22 cellular contexts compared by ENCODE assay signal in genomic region chr2:9586465-9586864, GRCh38. TPM values are rescaled to one million over a fixed set of nuclear protein-coding genes. Genes with fewer than 3 reads are reported as not detected.
DNase-seq lines count a peak whose midpoint lies in the region; ATAC-seq, FAIRE-seq and TF ChIP-seq lines count a peak whose summit lies in the region.
"Had no signal": no experiment of that assay in that cellular context is flagged by ENCODE, and none has a peak within 500 bp of the region (broad histone marks: within the 10 kb centered on the region; RNA-seq: fewer than 3 reads in every experiment).

No MANE protein-coding gene starts in this region.

- no peaks in the 10 kb centered on the region for H3K4me1 ChIP-seq in K562 (replicated peaks in 1 of 2; ENCODE audit: control insufficient read depth in 2 of 2, insufficient read depth in 2 of 2, low read length in 2 of 2)
- H3K4me1 ChIP-seq in spleen: no peaks in the 10 kb centered on the region
- H3K4me1 ChIP-seq: BE2C had no signal

- H3K36me3 ChIP-seq in K562 (ENCODE audit: control insufficient read depth, insufficient read depth, low read length) (peaks cover 73% of the 10 kb centered on the region), spleen (peaks cover 2 to 96% (median 55%) of the 10 kb centered on the region in 6 donors)

- 77% methylated on average over 3 of the region's 3 CpGs for WGBS in K562 (ENCODE audit: insufficient coverage, low coverage, missing lambda C conversion rate)
- WGBS in spleen, 5 donors: 91 to 95% (median 94%) methylated on average over 3 of the region's 3 CpGs

- peaks cover 18% of the 10 kb centered on the region for H3K4me1 Mint-ChIP-seq in activated T-cell treated with anti-CD3 and anti-CD28 coated beads, Interleukin-2, amount 50 U/mL, for 72 hours (ENCODE audit: low read depth)
- peaks cover 19% of the 10 kb centered on the region for H3K4me1 Mint-ChIP-seq in activated T-cell treated with anti-CD3 and anti-CD28 coated beads, Interleukin-2, amount 50 U/mL, for 4 hours (ENCODE audit: low read depth)
- H3K4me1 Mint-ChIP-seq in stimulated activated naive B cell treated with anti-CD40 and anti-IgM and Interleukin-4, amounts not matched to agents 10 μg/mL and 1 μg/mL and 100 μg/mL, for 72 hours: peaks cover 0 to 9% of the 10 kb centered on the region in 2 donors
- H3K4me1 Mint-ChIP-seq: H9 had no signal

- H3K79me2 ChIP-seq in K562 (ENCODE audit: control insufficient read depth, insufficient read depth, low read length): peaks cover 11% of the 10 kb centered on the region; the same call in 1 of the 3 replicates

- peak overlapping the region; percentile 52 for H3K27ac Mint-ChIP-seq in activated T-cell treated with anti-CD3 and anti-CD28 coated beads, Interleukin-2, amount 50 U/mL, for 72 hours
- H3K27ac Mint-ChIP-seq in stimulated activated naive B cell treated with anti-CD40 and anti-IgM and Interleukin-4, amounts not matched to agents 10 μg/mL and 1 μg/mL and 100 μg/mL, for 72 hours: peak overlapping the region; percentile 57
- H3K27ac Mint-ChIP-seq: H9 had no signal

- no peaks in the 10 kb centered on the region for H4K20me1 ChIP-seq in K562 (replicated peaks; ENCODE audit: control insufficient read depth, insufficient read depth, low read length)

- DNase-seq in activated T-cell treated with anti-CD3 and anti-CD28 coated beads, Interleukin-2, amount 50 U/mL, for 72 hours: no peak
- no peak for DNase-seq in activated T-cell treated with anti-CD3 and anti-CD28 coated beads, Interleukin-2, amount 50 U/mL, for 4 hours
- DNase-seq in H54 (ENCODE audit: insufficient read length, low spot score) (no peak), K562 (ENCODE audit: extremely low read depth in 1 of 4, low spot score in 3 of 4) (no peak), spleen (no peak), inferior parietal cortex (ENCODE audit: extremely low spot score) (no peak)
- no peak for DNase-seq in stimulated activated naive B cell treated with anti-CD40 and anti-IgM and Interleukin-4, amounts not matched to agents 10 μg/mL and 1 μg/mL and 100 μg/mL, for 72 hours
- DNase-seq: BE2C, COR-L47, DMS79 treated with DMSO at 0.1 percent for 48 hours, H9, HFFc6, KG1, NCI-H1092, NCI-H1436 treated with DMSO at 0.1 percent for 48 hours, NCI-H1930, NCI-H2227 treated with DMSO at 0.1 percent for 48 hours, NCI-H510A, PC-9, RPMI8226, SHP77 treated with DMSO at 0.1 percent for 48 hours had no signal

- H3K27ac ChIP-seq in K562 (ENCODE audit: extremely low read depth, low read depth, low read length) (no peak overlapping the region), spleen (no peak overlapping the region)
- H3K27ac ChIP-seq: PC-9, SK-N-MC had no signal

- no peaks in the 10 kb centered on the region for H3K27me3 ChIP-seq in K562 (ENCODE audit: control insufficient read depth in 2 of 2, insufficient read depth in 2 of 2, low read length in 2 of 2)
- H3K27me3 ChIP-seq in spleen (replicated peaks in 1 of 7): no peaks in the 10 kb centered on the region
- H3K27me3 ChIP-seq: BE2C had no signal

- BruUV-seq in K562 (replicated peaks; lab: Mats Ljungman, UMichigan): no TSS peak

- POLR2A ChIA-PET in K562 (lab: Yijun Ruan, JAX): no interaction called here

- H3K27me3 Mint-ChIP-seq in activated T-cell treated with anti-CD3 and anti-CD28 coated beads, Interleukin-2, amount 50 U/mL, for 72 hours (ENCODE audit: low read depth): no peaks in the 10 kb centered on the region
- H3K27me3 Mint-ChIP-seq in activated T-cell treated with anti-CD3 and anti-CD28 coated beads, Interleukin-2, amount 50 U/mL, for 4 hours (ENCODE audit: low read depth): no peaks in the 10 kb centered on the region
- no peaks in the 10 kb centered on the region for H3K27me3 Mint-ChIP-seq in stimulated activated naive B cell treated with anti-CD40 and anti-IgM and Interleukin-4, amounts not matched to agents 10 μg/mL and 1 μg/mL and 100 μg/mL, for 72 hours

- no peak for TF ChIP-seq RAD21 in K562 (CRISPR knock-in tag; conservative IDR thresholded peaks at IDR 0.05 in 1 of 2, IDR thresholded peaks at IDR 0.05 in 1 of 2)

- no peaks in the 10 kb centered on the region for H3K9me1 ChIP-seq in K562 (ENCODE audit: control insufficient read depth, insufficient read depth, low read length)

- in situ Hi-C loops in K562 (cut with MboI): no loop called here

- CTCF ChIA-PET in K562 (lab: Yijun Ruan, JAX; ENCODE audit: low intra/inter-chr PET ratio): no interaction called here

- no peaks in the 10 kb centered on the region for H3K9me3 Mint-ChIP-seq in activated T-cell treated with anti-CD3 and anti-CD28 coated beads, Interleukin-2, amount 50 U/mL, for 72 hours
- H3K9me3 Mint-ChIP-seq in activated T-cell treated with anti-CD3 and anti-CD28 coated beads, Interleukin-2, amount 50 U/mL, for 4 hours: no peaks in the 10 kb centered on the region
- H3K9me3 Mint-ChIP-seq in stimulated activated naive B cell treated with anti-CD40 and anti-IgM and Interleukin-4, amounts not matched to agents 10 μg/mL and 1 μg/mL and 100 μg/mL, for 72 hours: no peaks in the 10 kb centered on the region
- H3K9me3 Mint-ChIP-seq: H9, HFFc6 had no signal

- H3K4me3 Mint-ChIP-seq in activated T-cell treated with anti-CD3 and anti-CD28 coated beads, Interleukin-2, amount 50 U/mL, for 72 hours: no peak overlapping the region
- no peak overlapping the region for H3K4me3 Mint-ChIP-seq in activated T-cell treated with anti-CD3 and anti-CD28 coated beads, Interleukin-2, amount 50 U/mL, for 4 hours
- H3K4me3 Mint-ChIP-seq in stimulated activated naive B cell treated with anti-CD40 and anti-IgM and Interleukin-4, amounts not matched to agents 10 μg/mL and 1 μg/mL and 100 μg/mL, for 72 hours: no peak overlapping the region
- H3K4me3 Mint-ChIP-seq: H9, HFFc6 had no signal

- TF ChIP-seq EP300 in K562 (IDR thresholded peaks at IDR 0.05; ENCODE audit: low read length): no peak

- H3K9me3 ChIP-seq in K562 (replicated peaks; ENCODE audit: control insufficient read depth, insufficient read depth, low read depth, low read length): no peaks in the 10 kb centered on the region
- no peaks in the 10 kb centered on the region for H3K9me3 ChIP-seq in spleen
- H3K9me3 ChIP-seq: BE2C had no signal

- TF ChIP-seq POLR2A in H54 (IDR thresholded peaks at IDR 0.05; ENCODE audit: low read depth, low read length) (no peak), K562 (conservative IDR thresholded peaks at IDR 0.05) (no peak), spleen (IDR thresholded peaks at IDR 0.05) (no peak)

- H3K4me3 ChIP-seq in K562 (no peak overlapping the region), spleen (no peak overlapping the region)
- H3K4me3 ChIP-seq: PC-9, SK-N-MC had no signal

- TF ChIP-seq CTCF in K562 (IDR thresholded peaks at IDR 0.05 in 2 of 3, conservative IDR thresholded peaks at IDR 0.05 in 1 of 3; ENCODE audit: insufficient read depth in 2 of 3, low read depth in 1 of 3, low read length in 3 of 3) (no peak), spleen (IDR thresholded peaks at IDR 0.05 in 8 of 11, conservative IDR thresholded peaks at IDR 0.05 in 3 of 11) (no peak)

- no peak overlapping the region for H3K9ac ChIP-seq in K562 (ENCODE audit: insufficient read depth in 1 of 2, low read depth in 2 of 2, low read length in 2 of 2)

- intact Hi-C loops in K562 (cut with micrococcal nuclease) (no loop called here), spleen (cut with DNase I; ENCODE audit: low total_unique reads) (no loop called here)

- H3K36me3 Mint-ChIP-seq in activated T-cell treated with anti-CD3 and anti-CD28 coated beads, Interleukin-2, amount 50 U/mL, for 72 hours (ENCODE audit: insufficient read depth in 2 of 2): peaks cover 13 to 34% of the 10 kb centered on the region in 2 donors
- H3K36me3 Mint-ChIP-seq in activated T-cell treated with anti-CD3 and anti-CD28 coated beads, Interleukin-2, amount 50 U/mL, for 4 hours (ENCODE audit: insufficient read depth): peaks cover 52% of the 10 kb centered on the region
- peaks cover 19 to 32% of the 10 kb centered on the region in 2 donors for H3K36me3 Mint-ChIP-seq in stimulated activated naive B cell treated with anti-CD40 and anti-IgM and Interleukin-4, amounts not matched to agents 10 μg/mL and 1 μg/mL and 100 μg/mL, for 72 hours

- FAIRE-seq in H54 (lab: Jason Lieb, UNC) (peak; percentile 33), K562 (lab: Jason Lieb, UNC) (no peak)

- ATAC-seq in activated T-cell treated with anti-CD3 and anti-CD28 coated beads, Interleukin-2, amount 50 U/mL, for 72 hours (replicated peaks in 1 of 2): no peak
- ATAC-seq in activated T-cell treated with anti-CD3 and anti-CD28 coated beads, Interleukin-2, amount 50 U/mL, for 4 hours: no peak
- no peak for ATAC-seq in K562
- ATAC-seq in stimulated activated naive B cell treated with anti-CD40 and anti-IgM and Interleukin-4, amounts not matched to agents 10 μg/mL and 1 μg/mL and 100 μg/mL, for 72 hours (replicated peaks): no peak

- no peak overlapping the region for H2AFZ ChIP-seq in K562 (ENCODE audit: low read depth, low read length)
- H2AFZ ChIP-seq: PC-9 had no signal

- H3K4me2 ChIP-seq in K562 (ENCODE audit: insufficient read depth, low read length): no peak overlapping the region
- H3K4me2 ChIP-seq: PC-9 had no signal

RNA-seq across cellular contexts. Expression of gene ADAM17, which starts 30.8 kb away (rescaled TPM):
- 10 to 100 TPM; 22.9 to 30.1 TPM for total RNA-seq in activated T-cell treated with anti-CD3 and anti-CD28 coated beads, Interleukin-2, amount 50 U/mL, for 72 hours
- total RNA-seq in activated T-cell treated with anti-CD3 and anti-CD28 coated beads, Interleukin-2, amount 50 U/mL, for 4 hours: 10 to 100 TPM; 19.6 to 42.0 (median 21.6) TPM
- 65.9 and 125 TPM in 2 replicates for total RNA-seq in K562 (2011; cell fraction: chromatin; rRNA removed; ENCODE audit: low replicate concordance)
- total RNA-seq in K562 (2011; cell fraction: nucleolus; rRNA removed): 40.0 and 49.9 TPM in 2 replicates
- 73.1 and 114 TPM in 2 replicates for total RNA-seq in K562 (2011; cell fraction: nucleoplasm; rRNA removed)
- 19.0 and 19.6 TPM in 2 replicates for total RNA-seq in K562 (2014; rRNA removed)
- 28.1 and 33.7 TPM in 2 replicates for total RNA-seq in K562 (2014; rRNA removed; fragmentation: Illumina TruSeq; extraction: Trizol)
- 27.1 and 28.5 TPM in 2 replicates for total RNA-seq in K562 (2015; rRNA removed; fragmentation: Illumina TruSeq; extraction: Trizol)
- total RNA-seq in K562 (2021): 27.9 and 30.0 TPM in 2 replicates
- polyA plus RNA-seq in K562 (2011; rRNA removed): 11.8 and 12.8 TPM in 2 replicates
- 3.0 and 5.7 TPM in 2 replicates for polyA plus RNA-seq in K562 (2011; cell fraction: cytosol; rRNA removed)
- polyA plus RNA-seq in K562 (2011; cell fraction: nucleus; rRNA removed): 13.6 and 15.4 TPM in 2 replicates
- polyA plus RNA-seq in K562 (2012): 21.8 and 24.0 TPM in 2 replicates
- 21.5 and 22.1 TPM in 2 replicates for polyA plus RNA-seq in K562 (2014; fragmentation: Illumina TruSeq; extraction: Trizol)
- 1 to 10 TPM; 5.8 to 7.8 TPM for polyA plus RNA-seq in K562 (2014; fragmentation: Nextera tagmentation; extraction: Ambion mirVana)
- 15.2 and 16.4 TPM in 2 replicates for polyA plus RNA-seq in K562 (2014; rRNA removed)
- 41.0 and 44.7 TPM in 2 replicates for polyA minus RNA-seq in K562 (2011; rRNA and poly(A)+ RNA removed)
- 9.7 and 12.0 TPM in 2 replicates for polyA minus RNA-seq in K562 (2011; cell fraction: cytosol; rRNA and poly(A)+ RNA removed)
- polyA minus RNA-seq in K562 (2011; cell fraction: nucleus; rRNA and poly(A)+ RNA removed): 13.3 and 27.4 TPM in 2 replicates
- 10 to 100 TPM; 27.4 to 54.0 (median 44.4) TPM for total RNA-seq in spleen
- polyA plus RNA-seq in spleen: 10 to 100 TPM in 1 of 3 donors, 1 to 10 TPM in 2; 9.4 to 10.6 (median 9.4) TPM

RNA-seq across cellular contexts. Expression of gene YWHAQ, which starts 44.3 kb away (rescaled TPM):
- 100 to 1,000 TPM; 207 to 251 TPM for total RNA-seq in activated T-cell treated with anti-CD3 and anti-CD28 coated beads, Interleukin-2, amount 50 U/mL, for 72 hours
- 100 to 1,000 TPM; 641 to 717 (median 687) TPM for total RNA-seq in activated T-cell treated with anti-CD3 and anti-CD28 coated beads, Interleukin-2, amount 50 U/mL, for 4 hours
- total RNA-seq in K562 (2011; cell fraction: chromatin; rRNA removed; ENCODE audit: low replicate concordance): 25.2 and 50.9 TPM in 2 replicates
- total RNA-seq in K562 (2011; cell fraction: nucleolus; rRNA removed): 29.5 and 31.5 TPM in 2 replicates
- total RNA-seq in K562 (2011; cell fraction: nucleoplasm; rRNA removed): 48.2 and 73.2 TPM in 2 replicates
- 97.7 and 108 TPM in 2 replicates for total RNA-seq in K562 (2014; rRNA removed)
- total RNA-seq in K562 (2014; rRNA removed; fragmentation: Illumina TruSeq; extraction: Trizol): 276 and 301 TPM in 2 replicates
- 191 and 203 TPM in 2 replicates for total RNA-seq in K562 (2015; rRNA removed; fragmentation: Illumina TruSeq; extraction: Trizol)
- 263 and 267 TPM in 2 replicates for total RNA-seq in K562 (2021)
- 245 and 359 TPM in 2 replicates for polyA plus RNA-seq in K562 (2011; rRNA removed)
- polyA plus RNA-seq in K562 (2011; cell fraction: cytosol; rRNA removed): 102 and 143 TPM in 2 replicates
- 48.6 and 76.4 TPM in 2 replicates for polyA plus RNA-seq in K562 (2011; cell fraction: nucleus; rRNA removed)
- polyA plus RNA-seq in K562 (2012): 186 and 231 TPM in 2 replicates
- 218 and 243 TPM in 2 replicates for polyA plus RNA-seq in K562 (2014; fragmentation: Illumina TruSeq; extraction: Trizol)
- polyA plus RNA-seq in K562 (2014; fragmentation: Nextera tagmentation; extraction: Ambion mirVana): 10 to 100 TPM; 63.1 to 79.2 TPM
- polyA plus RNA-seq in K562 (2014; rRNA removed): 151 and 178 TPM in 2 replicates
- polyA minus RNA-seq in K562 (2011; rRNA and poly(A)+ RNA removed): 327 and 372 TPM in 2 replicates
- 162 and 201 TPM in 2 replicates for polyA minus RNA-seq in K562 (2011; cell fraction: cytosol; rRNA and poly(A)+ RNA removed)
- polyA minus RNA-seq in K562 (2011; cell fraction: nucleus; rRNA and poly(A)+ RNA removed): 20.7 and 42.0 TPM in 2 replicates
- 100 to 1,000 TPM; 118 to 162 (median 136) TPM for total RNA-seq in spleen
- polyA plus RNA-seq in spleen: 100 to 1,000 TPM in 2 of 3 donors, 10 to 100 TPM in 1; 69.0 to 129 (median 124) TPM
